Comparison of ENCODE assay signal across 23 cellular contexts in genomic region chr2:106781196-106781595, GRCh38.
DNase-seq lines count a peak whose midpoint lies in the region; ATAC-seq, FAIRE-seq and TF ChIP-seq lines count a peak whose summit lies in the region.
"Had no signal": no experiment of that assay in that cellular context is flagged by ENCODE, and none has a peak within 500 bp of the region (broad histone marks: within the 10 kb centered on the region; RNA-seq: fewer than 3 reads in every experiment).

No MANE protein-coding gene starts in this region.

- no peaks in the 10 kb centered on the region for H3K27me3 Mint-ChIP-seq in neural progenitor cell (ENCODE audit: insufficient read depth, low read depth)
- H3K27me3 Mint-ChIP-seq: CD4-positive, CD25-positive, alpha-beta regulatory T cell had no signal

- H3K36me3 ChIP-seq in esophagus muscularis mucosa = no peaks in the 10 kb centered on the region
- H3K36me3 ChIP-seq in neural progenitor cell = no peaks in the 10 kb centered on the region
- H3K36me3 ChIP-seq in thyroid gland = no peaks in the 10 kb centered on the region
- H3K36me3 ChIP-seq in testis (ENCODE audit: low read depth, missing control alignments) = no peaks in the 10 kb centered on the region
- no peaks in the 10 kb centered on the region for H3K36me3 ChIP-seq in left ventricle myocardium inferior
- H3K36me3 ChIP-seq in pancreas = no peaks in the 10 kb centered on the region
- H3K36me3 ChIP-seq: BE2C had no signal

- no peaks in the 10 kb centered on the region for H3F3A ChIP-seq in neural progenitor cell (ENCODE audit: low read depth)

- no peak for FAIRE-seq in pancreas (lab: Jason Lieb, UNC)
- FAIRE-seq: A204.1, GM12892, GM18507, H1, HTR-8/SVneo had no signal

- no peak overlapping the region for H2AFZ ChIP-seq in neural progenitor cell (replicated peaks)

- H3K27ac ChIP-seq in esophagus muscularis mucosa (replicated peaks in 1 of 4) (no peak overlapping the region), neural progenitor cell (no peak overlapping the region), thyroid gland (peak overlapping the region; percentile 4 to 50 (median 33)), testis (no peak overlapping the region), left ventricle myocardium inferior (replicated peaks) (no peak overlapping the region), pancreas (no peak overlapping the region)

- no peak overlapping the region for H3K4me2 ChIP-seq in neural progenitor cell

- 93% methylated on average over 3 of the region's 3 CpGs for WGBS in esophagus muscularis mucosa
- WGBS in thyroid gland, 2 donors = 47 to 63% methylated on average over 3 of the region's 3 CpGs
- WGBS in testis, 2 donors = 94% methylated on average over 3 of the region's 3 CpGs
- WGBS in pancreas, 2 donors = 67 to 81% methylated on average over 3 of the region's 3 CpGs

- peaks cover 41% of the 10 kb centered on the region for H3K4me1 Mint-ChIP-seq in neural progenitor cell
- H3K4me1 Mint-ChIP-seq: CD4-positive, CD25-positive, alpha-beta regulatory T cell; CD8-positive, alpha-beta memory T cell had no signal

- peaks cover 0 to 6% (median 0%) of the 10 kb centered on the region in 4 donors for H3K9me3 ChIP-seq in esophagus muscularis mucosa
- H3K9me3 ChIP-seq in neural progenitor cell (ENCODE audit: low read depth) = no peaks in the 10 kb centered on the region
- H3K9me3 ChIP-seq in thyroid gland = no peaks in the 10 kb centered on the region
- H3K9me3 ChIP-seq in testis = no peaks in the 10 kb centered on the region
- H3K9me3 ChIP-seq in left ventricle myocardium inferior (replicated peaks) = peaks cover 17% of the 10 kb centered on the region
- no peaks in the 10 kb centered on the region for H3K9me3 ChIP-seq in pancreas
- H3K9me3 ChIP-seq: BE2C, Caco-2 had no signal

- H3K27ac Mint-ChIP-seq in neural progenitor cell = peak overlapping the region; percentile 76
- H3K27ac Mint-ChIP-seq: CD4-positive, CD25-positive, alpha-beta regulatory T cell; CD8-positive, alpha-beta memory T cell had no signal

- H3K4me3 Mint-ChIP-seq in neural progenitor cell = peak overlapping the region; percentile 12
- H3K4me3 Mint-ChIP-seq: CD4-positive, CD25-positive, alpha-beta regulatory T cell; CD8-positive, alpha-beta memory T cell; H9 had no signal

- ATAC-seq in pancreas = no peak

- no peaks in the 10 kb centered on the region for H3K4me1 ChIP-seq in esophagus muscularis mucosa
- H3K4me1 ChIP-seq in neural progenitor cell = peaks cover 19% of the 10 kb centered on the region
- peaks cover 10 to 23% of the 10 kb centered on the region in 2 donors for H3K4me1 ChIP-seq in thyroid gland
- no peaks in the 10 kb centered on the region for H3K4me1 ChIP-seq in testis
- peaks cover 8% of the 10 kb centered on the region for H3K4me1 ChIP-seq in left ventricle myocardium inferior
- H3K4me1 ChIP-seq in pancreas = no peaks in the 10 kb centered on the region
- H3K4me1 ChIP-seq: BE2C, Caco-2 had no signal

- intact Hi-C loops in esophagus muscularis mucosa (cut with DNase I) (no loop called here), thyroid gland (cut with DNase I) (no loop called here), testis (cut with DNase I; ENCODE audit: low total_unique reads) (no loop called here), left ventricle myocardium inferior (cut with micrococcal nuclease) (no loop called here), pancreas (cut with DNase I) (no loop called here)

- peaks cover 5% of the 10 kb centered on the region for H3K36me3 Mint-ChIP-seq in neural progenitor cell
- H3K36me3 Mint-ChIP-seq: CD4-positive, CD25-positive, alpha-beta regulatory T cell; CD8-positive, alpha-beta memory T cell had no signal

- H4K20me1 ChIP-seq in neural progenitor cell (ENCODE audit: low read depth) = no peaks in the 10 kb centered on the region

- H3K79me2 ChIP-seq in neural progenitor cell (ENCODE audit: low read depth) = no peaks in the 10 kb centered on the region

- no peak overlapping the region for H3K4me3 ChIP-seq in esophagus muscularis mucosa
- H3K4me3 ChIP-seq in neural progenitor cell = no peak overlapping the region
- H3K4me3 ChIP-seq in thyroid gland (replicated peaks in 1 of 3) = no peak overlapping the region
- H3K4me3 ChIP-seq in testis = no peak overlapping the region
- H3K4me3 ChIP-seq in left ventricle myocardium inferior = no peak overlapping the region
- no peak overlapping the region for H3K4me3 ChIP-seq in pancreas

- H3K9me3 Mint-ChIP-seq in neural progenitor cell = peaks cover 16% of the 10 kb centered on the region

- no peak overlapping the region for H3K9ac ChIP-seq in neural progenitor cell

- H3K27me3 ChIP-seq in esophagus muscularis mucosa (no peaks in the 10 kb centered on the region), neural progenitor cell (no peaks in the 10 kb centered on the region), thyroid gland (no peaks in the 10 kb centered on the region), testis (no peaks in the 10 kb centered on the region), left ventricle myocardium inferior (ENCODE audit: low read depth) (no peaks in the 10 kb centered on the region), pancreas (no peaks in the 10 kb centered on the region)
- H3K27me3 ChIP-seq: BE2C had no signal

- TF ChIP-seq CTCF in esophagus muscularis mucosa (IDR thresholded peaks at IDR 0.05) (no peak), neural progenitor cell (IDR thresholded peaks at IDR 0.05) (no peak), thyroid gland (IDR thresholded peaks at IDR 0.05) (no peak), testis (IDR thresholded peaks at IDR 0.05) (no peak), left ventricle myocardium inferior (IDR thresholded peaks at IDR 0.05; ENCODE audit: borderline replicate concordance) (no peak), pancreas (IDR thresholded peaks at IDR 0.05) (no peak)

- TF ChIP-seq POLR2A in esophagus muscularis mucosa (IDR thresholded peaks at IDR 0.05; ENCODE audit: low read depth) (no peak), thyroid gland (IDR thresholded peaks at IDR 0.05) (no peak), testis (IDR thresholded peaks at IDR 0.05) (no peak)

- peak; percentile 53 for DNase-seq in esophagus muscularis mucosa (ENCODE audit: extremely low spot score)
- DNase-seq in left kidney (ENCODE audit: low read depth, low spot score) = peak; percentile 75
- DNase-seq in neural progenitor cell (ENCODE audit: low spot score) = no peak
- DNase-seq in thyroid gland = peak; percentile 54 to 55
- DNase-seq in testis = no peak
- no peak for DNase-seq in left ventricle myocardium inferior
- DNase-seq in pancreas = no peak
- DNase-seq: ACHN; BE2C; C1 segment of cervical spinal cord; Caco-2; CD4-positive, CD25-positive, alpha-beta regulatory T cell; CD8-positive, alpha-beta memory T cell; DMS153; DMS79; GDM1; H9; IMR-90 had no signal

- no peak for TF ChIP-seq EP300 in esophagus muscularis mucosa (IDR thresholded peaks at IDR 0.05)

Comparison
In these comparisons a context has a peak if more than half of its experiments do, and no peak if none do; other contexts are left out.
1. DNase-seq: peak in esophagus muscularis mucosa (single experiment), left kidney (single experiment) and thyroid gland (2 of 2); none in neural progenitor cell (single experiment), testis (single experiment), left ventricle myocardium inferior (single experiment) and pancreas (0 of 6).
2. H3K27ac ChIP-seq: peak in thyroid gland (3 of 3); none in esophagus muscularis mucosa (0 of 4), neural progenitor cell (single experiment), testis (0 of 2), left ventricle myocardium inferior (single experiment) and pancreas (0 of 4).